Comparison of ENCODE assay signal across 1 cellular context in the genomic region with DNA sequence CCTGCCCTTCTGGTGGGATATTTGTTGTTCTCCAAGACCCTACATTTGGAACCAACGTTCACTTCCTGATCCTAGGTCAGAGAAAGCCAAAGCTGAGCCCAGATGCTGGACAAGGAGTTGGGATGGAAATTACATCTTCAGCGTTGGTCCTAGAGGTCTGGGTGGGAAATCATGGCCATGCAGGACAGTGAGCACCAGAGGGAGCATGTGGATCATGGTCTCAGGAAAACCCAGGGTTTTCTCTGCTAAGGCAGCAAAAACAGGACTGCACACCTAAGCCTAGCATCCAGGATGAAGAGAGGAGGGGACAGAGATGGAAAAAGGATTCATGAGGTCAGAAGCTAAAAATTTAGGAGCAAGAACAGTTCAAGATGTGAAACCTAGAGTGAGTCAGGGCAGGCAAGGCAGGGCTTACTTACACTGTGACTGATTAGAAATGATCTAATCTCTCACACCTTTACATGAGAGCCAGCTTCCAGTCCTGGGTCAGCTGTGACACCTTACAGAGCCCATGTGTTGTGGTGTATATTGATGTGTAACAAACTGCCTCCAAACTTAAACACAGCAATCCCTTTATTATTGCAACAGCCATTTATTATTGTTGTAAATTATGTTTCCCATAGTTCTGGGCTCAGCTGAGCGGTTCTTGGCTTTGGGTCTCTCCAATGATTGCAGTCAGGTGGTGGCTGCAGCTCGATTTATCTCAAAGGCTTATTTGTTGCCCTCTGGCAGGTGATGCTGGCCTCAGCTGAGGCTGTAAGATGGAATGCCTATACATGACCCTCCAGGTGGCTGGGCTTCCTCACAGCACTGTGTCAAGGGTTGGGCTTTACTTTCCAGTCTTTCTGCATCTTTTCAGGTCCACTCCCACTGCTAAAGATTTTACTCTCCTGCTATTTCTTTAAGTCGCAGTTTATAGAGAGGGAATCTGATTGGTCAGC.
TF ChIP-seq lines count a peak whose summit lies in the region.

No MANE protein-coding gene starts in this region.

TF ChIP-seq in IMR-90, 13 proteins besides CTCF, POLR2A, EP300 and RAD21:
- peak; percentile 41; the same call in 1 of the 2 replicates for TF ChIP-seq SMC3 (IDR thresholded peaks at IDR 0.05; ENCODE audit: low read depth, low read length)
- TF ChIP-seq, protein P1, sequence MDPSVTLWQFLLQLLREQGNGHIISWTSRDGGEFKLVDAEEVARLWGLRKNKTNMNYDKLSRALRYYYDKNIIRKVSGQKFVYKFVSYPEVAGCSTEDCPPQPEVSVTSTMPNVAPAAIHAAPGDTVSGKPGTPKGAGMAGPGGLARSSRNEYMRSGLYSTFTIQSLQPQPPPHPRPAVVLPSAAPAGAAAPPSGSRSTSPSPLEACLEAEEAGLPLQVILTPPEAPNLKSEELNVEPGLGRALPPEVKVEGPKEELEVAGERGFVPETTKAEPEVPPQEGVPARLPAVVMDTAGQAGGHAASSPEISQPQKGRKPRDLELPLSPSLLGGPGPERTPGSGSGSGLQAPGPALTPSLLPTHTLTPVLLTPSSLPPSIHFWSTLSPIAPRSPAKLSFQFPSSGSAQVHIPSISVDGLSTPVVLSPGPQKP (IDR thresholded peaks at IDR 0.05; ENCODE audit: borderline replicate concordance, low read depth, low read length), result no peak
TF ChIP-seq in IMR-90: peak in this region for 1.
